In the genomic region with DNA sequence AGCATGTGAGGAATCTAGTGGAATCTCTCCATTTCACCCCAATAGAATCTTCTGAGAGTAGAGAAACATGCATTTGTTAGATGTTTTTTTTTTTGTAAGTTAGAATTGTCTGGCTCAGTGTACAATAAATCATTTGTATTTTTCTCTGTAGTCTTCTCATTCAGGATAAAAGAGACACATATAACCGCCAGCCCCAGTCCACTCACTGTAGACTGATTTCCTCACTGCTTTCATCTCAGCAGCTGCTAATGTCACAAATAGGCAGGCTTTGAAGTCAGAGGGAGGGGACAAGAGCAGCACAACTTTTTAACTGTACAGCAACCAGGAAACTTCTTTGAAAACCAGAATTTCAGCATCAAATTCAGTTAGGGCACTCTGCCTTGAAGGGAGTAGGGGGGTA, we compare ENCODE assay signal across 13 cellular contexts.
DNase-seq lines count a peak whose midpoint lies in the region; ATAC-seq and TF ChIP-seq lines count a peak whose summit lies in the region.
"Had no signal": no experiment of that assay in that cellular context is flagged by ENCODE, and none has a peak within 500 bp of the region (broad histone marks: within the 10 kb centered on the region; RNA-seq: fewer than 3 reads in every experiment).

No MANE protein-coding gene starts in this region.

- H3K9me3 ChIP-seq in mesenchymal stem cell (ENCODE audit: control insufficient read depth, low read length) (no peaks in the 10 kb centered on the region), upper lobe of right lung (no peaks in the 10 kb centered on the region), HAP-1 (no peaks in the 10 kb centered on the region)
- H3K9me3 ChIP-seq: upper lobe of left lung had no signal

- no peak overlapping the region for H3K4me2 ChIP-seq in mesenchymal stem cell (ENCODE audit: low read length, poor library complexity, severe bottlenecking)

- in situ Hi-C loops in HAP-1 (cut with MboI; ENCODE audit: low sequenced_read_pairs): no loop called here

- WGBS in mesenchymal stem cell: 29% methylated on average over 1 of the region's 1 CpG

- no peak overlapping the region for H3K14ac ChIP-seq in mesenchymal stem cell (ENCODE audit: low read length in 2 of 2)

- intact Hi-C loops in activated naive CD4-positive, alpha-beta T cell treated with anti-CD3 and anti-CD28 coated beads for 36 hours (cut with micrococcal nuclease): no loop called here
- intact Hi-C loops in upper lobe of right lung (cut with DNase I): no loop called here

- H3K27me3 ChIP-seq in mesenchymal stem cell (ENCODE audit: control insufficient read depth in 1 of 2, insufficient read depth in 1 of 2, low read length in 2 of 2): no peaks in the 10 kb centered on the region
- H3K27me3 ChIP-seq in upper lobe of right lung: no peaks in the 10 kb centered on the region
- H3K27me3 ChIP-seq in HAP-1 (ENCODE audit: low read depth): no peaks in the 10 kb centered on the region
- H3K27me3 ChIP-seq: upper lobe of left lung had no signal

- peak overlapping the region in 1 of 2 experiments; percentile 8 for H3K18ac ChIP-seq in mesenchymal stem cell (ENCODE audit: low read depth in 1 of 2, low read length in 2 of 2)

- TF ChIP-seq CTCF in upper lobe of right lung (IDR thresholded peaks at IDR 0.05): no peak

- no peak overlapping the region for H3K23ac ChIP-seq in mesenchymal stem cell (ENCODE audit: low read length in 2 of 2)

- DNase-seq in activated naive CD4-positive, alpha-beta T cell treated with anti-CD3 and anti-CD28 coated beads for 36 hours: peak; percentile 5
- no peak for DNase-seq in activated naive CD4-positive, alpha-beta T cell (lab: John Stamatoyannopoulos, UW)
- DNase-seq in fibroblast of gingiva (ENCODE audit: low read depth) (peak; percentile 14), mesenchymal stem cell (peak; percentile 62), upper lobe of right lung (no peak), SKM-1 treated with dmso at 0.1 percent for 144 hours (lab: John Stamatoyannopoulos, UW; ENCODE audit: unreplicated experiment) (no peak), HAP-1 (ENCODE audit: low spot score in 2 of 2) (no peak)
- DNase-seq: activated B cell treated with CpG ODN at 0.5 μM for 24 hours, DMS 273 treated with DMSO at 0.1 percent for 48 hours, NCI-H226, retina, upper lobe of left lung had no signal

- H3K36me3 Mint-ChIP-seq in activated naive CD4-positive, alpha-beta T cell treated with anti-CD3 and anti-CD28 coated beads for 36 hours (ENCODE audit: low read depth): no peaks in the 10 kb centered on the region

- no peak overlapping the region for H2BK120ac ChIP-seq in mesenchymal stem cell (ENCODE audit: low read depth, low read length)

- peak; percentile 46 for ATAC-seq in upper lobe of right lung
- no peak for ATAC-seq in HG03432 (IDR thresholded peaks at IDR 0.05; ENCODE audit: unreplicated experiment)

- H3K27me3 Mint-ChIP-seq in activated naive CD4-positive, alpha-beta T cell treated with anti-CD3 and anti-CD28 coated beads for 36 hours (ENCODE audit: low read depth): no peaks in the 10 kb centered on the region
- H3K27me3 Mint-ChIP-seq: activated B cell treated with CpG ODN at 0.5 μM for 24 hours had no signal

- H3K4me1 Mint-ChIP-seq in activated naive CD4-positive, alpha-beta T cell treated with anti-CD3 and anti-CD28 coated beads for 36 hours (ENCODE audit: low read depth): peaks cover 3% of the 10 kb centered on the region
- H3K4me1 Mint-ChIP-seq: activated B cell treated with CpG ODN at 0.5 μM for 24 hours had no signal

- H3K4ac ChIP-seq in mesenchymal stem cell (ENCODE audit: low read depth in 1 of 2, low read length in 2 of 2): no peak overlapping the region

- H2AFZ ChIP-seq in mesenchymal stem cell (ENCODE audit: low read depth, low read length): no peak overlapping the region

- no peak overlapping the region for H2AK5ac ChIP-seq in mesenchymal stem cell (ENCODE audit: low read length, severe bottlenecking)

- H3K27ac ChIP-seq in mesenchymal stem cell (ENCODE audit: low read length, poor library complexity, severe bottlenecking) (peak overlapping the region; percentile 10), upper lobe of right lung (peak overlapping the region; percentile 58)

- no peak overlapping the region for H2BK15ac ChIP-seq in mesenchymal stem cell (ENCODE audit: low read depth, poor library complexity, severe bottlenecking)

- H3K27ac Mint-ChIP-seq in activated naive CD4-positive, alpha-beta T cell treated with anti-CD3 and anti-CD28 coated beads for 36 hours: no peak overlapping the region
- H3K27ac Mint-ChIP-seq: activated B cell treated with CpG ODN at 0.5 μM for 24 hours had no signal

- H3K36me3 ChIP-seq in mesenchymal stem cell (ENCODE audit: control insufficient read depth in 1 of 2, insufficient read depth in 2 of 2, low read depth in 1 of 2, low read length in 2 of 2): no peaks in the 10 kb centered on the region
- no peaks in the 10 kb centered on the region for H3K36me3 ChIP-seq in upper lobe of right lung
- no peaks in the 10 kb centered on the region for H3K36me3 ChIP-seq in HAP-1 (replicated peaks)
- H3K36me3 ChIP-seq: upper lobe of left lung had no signal

- CTCF ChIA-PET in activated naive CD4-positive, alpha-beta T cell treated with anti-CD3 and anti-CD28 coated beads for 36 hours (lab: Charles Lee): no interaction called here

- no peak overlapping the region for H4K8ac ChIP-seq in mesenchymal stem cell (ENCODE audit: low read length)

- H2BK5ac ChIP-seq in mesenchymal stem cell (ENCODE audit: low read depth, low read length, poor library complexity, severe bottlenecking): no peak overlapping the region

- no peak overlapping the region for H3K4me3 Mint-ChIP-seq in activated naive CD4-positive, alpha-beta T cell treated with anti-CD3 and anti-CD28 coated beads for 36 hours
- H3K4me3 Mint-ChIP-seq: activated B cell treated with CpG ODN at 0.5 μM for 24 hours had no signal

- H3K4me1 ChIP-seq in mesenchymal stem cell (ENCODE audit: control insufficient read depth, insufficient read depth, low read depth, low read length): no peaks in the 10 kb centered on the region
- peaks cover 21% of the 10 kb centered on the region for H3K4me1 ChIP-seq in upper lobe of right lung
- H3K4me1 ChIP-seq in HAP-1: peaks cover 9% of the 10 kb centered on the region

- no peaks in the 10 kb centered on the region for H3K79me1 ChIP-seq in mesenchymal stem cell (replicated peaks; ENCODE audit: low read length, poor library complexity, severe bottlenecking)

- peak overlapping the region in 1 of 2 experiments; percentile 9 for H2BK12ac ChIP-seq in mesenchymal stem cell (ENCODE audit: low read length in 2 of 2)

- no peaks in the 10 kb centered on the region for H3K9me3 Mint-ChIP-seq in activated naive CD4-positive, alpha-beta T cell treated with anti-CD3 and anti-CD28 coated beads for 36 hours
- H3K9me3 Mint-ChIP-seq: activated B cell treated with CpG ODN at 0.5 μM for 24 hours had no signal

- H3K4me3 ChIP-seq in mesenchymal stem cell (ENCODE audit: insufficient read depth in 1 of 2, low read depth in 1 of 2, low read length in 2 of 2): no peak overlapping the region
- no peak overlapping the region for H3K4me3 ChIP-seq in upper lobe of right lung
- no peak overlapping the region for H3K4me3 ChIP-seq in HAP-1
- H3K4me3 ChIP-seq: upper lobe of left lung had no signal

- H3K9ac ChIP-seq in mesenchymal stem cell (ENCODE audit: low read length): no peak overlapping the region

- H4K91ac ChIP-seq in mesenchymal stem cell (ENCODE audit: low read length): no peak overlapping the region

Comparison
In these comparisons a context has a peak if more than half of its experiments do, and no peak if none do; other contexts are left out.
1. DNase-seq: peak in activated naive CD4-positive, alpha-beta T cell treated with anti-CD3 and anti-CD28 coated beads for 36 hours (single experiment), fibroblast of gingiva (single experiment) and mesenchymal stem cell (single experiment); none in activated naive CD4-positive, alpha-beta T cell (0 of 4), upper lobe of right lung (single experiment), SKM-1 treated with dmso at 0.1 percent for 144 hours (single experiment) and HAP-1 (0 of 2).